Comparison of ENCODE assay signal across 10 cellular contexts in genomic region chr3:22922317-22922716, GRCh38.
A peak's percentile ranks its signal among the peaks of the same experiment; 100 is the strongest.
DNase-seq lines count a peak whose midpoint lies in the region; ATAC-seq, FAIRE-seq and TF ChIP-seq lines count a peak whose summit lies in the region.
"Had no signal": no experiment of that assay in that cellular context is flagged by ENCODE, and none has a peak within 500 bp of the region (broad histone marks: within the 10 kb centered on the region; RNA-seq: fewer than 3 reads in every experiment).

No MANE protein-coding gene starts in this region.

- FAIRE-seq in endothelial cell of umbilical vein (lab: Jason Lieb, UNC) (no peak), urothelium cell line (lab: Jason Lieb, UNC) (no peak)

- no peaks in the 10 kb centered on the region for H3K4me1 ChIP-seq in left ventricle myocardium inferior
- H3K4me1 ChIP-seq in right cardiac atrium (ENCODE audit: control insufficient read depth, insufficient read depth, low read length) = no peaks in the 10 kb centered on the region
- H3K4me1 ChIP-seq in endothelial cell of umbilical vein (ENCODE audit: control insufficient read depth, extremely low read depth, insufficient read depth, low read length) = peaks cover 13% of the 10 kb centered on the region

- DNase-seq in left ventricle myocardium inferior = no peak
- DNase-seq in right cardiac atrium = no peak
- DNase-seq in KG1 (lab: John Stamatoyannopoulos, UW) = peak; percentile 7
- DNase-seq in endothelial cell of umbilical vein (ENCODE audit: low read depth, low spot score) = peak; percentile 6
- peak; percentile 27 for DNase-seq in urothelium cell line (ENCODE audit: low spot score)
- DNase-seq in NCI-H187 (lab: John Stamatoyannopoulos, UW) = no peak
- no peak for DNase-seq in occipital lobe (lab: John Stamatoyannopoulos, UW)
- DNase-seq: activated naive CD8-positive, alpha-beta T cell treated with anti-CD3 and anti-CD28 coated beads, Interleukin-2, amount 10 ng/mL, durations not matched to agents 7 days and 5 days had no signal

- no peak overlapping the region for H3K4me2 ChIP-seq in endothelial cell of umbilical vein (ENCODE audit: insufficient read depth, low read length)

- H3K9me1 ChIP-seq in endothelial cell of umbilical vein (replicated peaks; ENCODE audit: control insufficient read depth, extremely low read depth, insufficient read depth, low read length) = no peaks in the 10 kb centered on the region

- intact Hi-C loops in left ventricle myocardium inferior (cut with micrococcal nuclease) = no loop called here
- intact Hi-C loops in right cardiac atrium (cut with DNase I) = no loop called here
- intact Hi-C loops in endothelial cell of umbilical vein (cut with micrococcal nuclease) = loop anchor here (2.0 kb wide), 2 partner anchors 38 to 838 kb away; no protein-coding TSS in a partner anchor

- 30% methylated on average over 3 of the region's 3 CpGs for WGBS in right cardiac atrium

- POLR2A ChIA-PET in endothelial cell of umbilical vein (lab: Charles Lee) = no interaction called here

- H3K79me2 ChIP-seq in endothelial cell of umbilical vein (ENCODE audit: control insufficient read depth, insufficient read depth, low read length) = no peaks in the 10 kb centered on the region

- dilution Hi-C loops in endothelial cell of umbilical vein (cut with MboI; ENCODE audit: extremely low pct_ligation_motif_present, low sequenced_read_pairs) = no loop called here

- no peaks in the 10 kb centered on the region for H3K36me3 ChIP-seq in left ventricle myocardium inferior
- H3K36me3 ChIP-seq in endothelial cell of umbilical vein (ENCODE audit: control insufficient read depth in 2 of 2, extremely low read depth in 1 of 2, insufficient read depth in 2 of 2, low read length in 2 of 2) = no peaks in the 10 kb centered on the region
- H3K36me3 ChIP-seq: neutrophil had no signal

- H3K4me3 ChIP-seq in left ventricle myocardium inferior (no peak overlapping the region), right cardiac atrium (ENCODE audit: low read length) (no peak overlapping the region), endothelial cell of umbilical vein (replicated peaks in 1 of 3; ENCODE audit: insufficient read depth in 1 of 3, low read depth in 1 of 3, low read length in 3 of 3) (no peak overlapping the region)

- CTCF ChIA-PET in endothelial cell of umbilical vein (lab: Charles Lee) = interaction anchor here (0.5 to 2.7 kb wide), 13 partner anchors 12 to 839 kb away, joined by 3 to 20 read pairs (median 3); no protein-coding TSS in a partner anchor

- H3K27ac ChIP-seq in left ventricle myocardium inferior (replicated peaks) (no peak overlapping the region), right cardiac atrium (ENCODE audit: low read length) (no peak overlapping the region), endothelial cell of umbilical vein (ENCODE audit: insufficient read depth, low read depth, low read length) (no peak overlapping the region)
- H3K27ac ChIP-seq: neutrophil had no signal

- no peak for TF ChIP-seq POLR2A in endothelial cell of umbilical vein (IDR thresholded peaks at IDR 0.05; ENCODE audit: low read depth, low read length)

- H2AFZ ChIP-seq in endothelial cell of umbilical vein (ENCODE audit: low read depth, low read length) = no peak overlapping the region

- no TSS peak for BruUV-seq in endothelial cell of umbilical vein (replicated peaks; lab: Mats Ljungman, UMichigan)

- H4K20me1 ChIP-seq in endothelial cell of umbilical vein (replicated peaks; ENCODE audit: control insufficient read depth, extremely low read depth, insufficient read depth, low read length) = no peaks in the 10 kb centered on the region

- H3K27me3 ChIP-seq in left ventricle myocardium inferior (ENCODE audit: low read depth) (no peaks in the 10 kb centered on the region), right cardiac atrium (ENCODE audit: control insufficient read depth, insufficient read depth) (no peaks in the 10 kb centered on the region), endothelial cell of umbilical vein (ENCODE audit: control insufficient read depth in 2 of 2, insufficient read depth in 2 of 2, low read length in 2 of 2) (no peaks in the 10 kb centered on the region)
- H3K27me3 ChIP-seq: neutrophil had no signal

- H3K9me3 ChIP-seq in left ventricle myocardium inferior (replicated peaks) (no peaks in the 10 kb centered on the region), right cardiac atrium (ENCODE audit: control insufficient read depth, low read length) (no peaks in the 10 kb centered on the region), endothelial cell of umbilical vein (replicated peaks; ENCODE audit: control insufficient read depth, insufficient read depth, low read length) (no peaks in the 10 kb centered on the region)
- H3K9me3 ChIP-seq: neutrophil had no signal

- ATAC-seq in right cardiac atrium (no peak), HG03039 (IDR thresholded peaks at IDR 0.05; ENCODE audit: unreplicated experiment) (no peak)

- no peak overlapping the region for H3K9ac ChIP-seq in endothelial cell of umbilical vein (replicated peaks; ENCODE audit: extremely low read depth, insufficient read depth, low read length)

- peak; percentile 48 for TF ChIP-seq CTCF in left ventricle myocardium inferior (IDR thresholded peaks at IDR 0.05; ENCODE audit: borderline replicate concordance)
- no peak for TF ChIP-seq CTCF in endothelial cell of umbilical vein (IDR thresholded peaks at IDR 0.05; ENCODE audit: extremely low read depth in 1 of 2, insufficient read depth in 1 of 2, low read depth in 1 of 2, low read length in 2 of 2)

TF ChIP-seq in endothelial cell of umbilical vein, 7 proteins besides CTCF, POLR2A, EP300 and RAD21:
- TF ChIP-seq MAX (IDR thresholded peaks at IDR 0.05; ENCODE audit: insufficient read depth, insufficient read length) = no peak
- no peak for TF ChIP-seq JUN (IDR thresholded peaks at IDR 0.05; ENCODE audit: borderline replicate concordance, insufficient read depth, insufficient read length, low read depth)
TF ChIP-seq in endothelial cell of umbilical vein: peak in this region for 0.

Comparison
In these comparisons a context has a peak if more than half of its experiments do, and no peak if none do; other contexts are left out.
1. DNase-seq: peak in KG1 (single experiment), endothelial cell of umbilical vein (single experiment) and urothelium cell line (single experiment); none in left ventricle myocardium inferior (single experiment), right cardiac atrium (0 of 3), NCI-H187 (0 of 2) and occipital lobe (single experiment).